In the genomic region with DNA sequence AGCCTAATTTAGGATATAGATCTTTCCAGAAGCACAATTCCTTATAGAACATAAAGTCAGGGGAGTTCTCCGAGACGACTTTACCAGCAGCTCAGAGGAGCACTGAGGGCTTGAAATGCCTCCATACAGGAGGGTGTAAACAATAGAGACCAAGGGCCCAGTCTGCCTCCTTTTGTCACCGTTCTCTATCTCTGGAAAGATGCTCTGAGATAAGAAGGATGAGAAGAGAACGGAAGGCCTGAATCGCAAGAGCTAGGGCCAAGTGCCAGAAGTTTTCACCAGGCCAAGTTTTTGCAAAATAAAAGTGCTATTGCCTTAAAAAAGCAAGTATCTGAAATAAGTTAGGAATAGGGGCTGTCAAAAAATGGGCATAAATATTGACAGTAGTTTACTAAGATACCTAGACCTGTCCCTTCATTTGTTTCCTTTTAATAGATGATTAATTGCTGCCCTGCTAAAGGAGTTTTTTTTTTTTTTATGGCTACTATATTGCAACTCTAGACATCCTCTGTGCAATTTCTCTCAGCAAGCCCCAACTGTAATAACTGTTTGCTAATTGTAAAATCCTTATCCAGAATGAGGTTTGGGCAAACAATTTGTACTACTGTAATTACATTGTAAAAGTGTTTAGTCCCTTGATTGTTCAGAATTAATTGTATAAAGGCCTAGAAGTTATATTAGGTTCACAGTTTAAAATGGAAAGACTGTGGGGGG, we compare ENCODE assay signal across 20 cellular contexts. TPM values are rescaled to one million over a fixed set of nuclear protein-coding genes. Genes with fewer than 3 reads are reported as not detected.
DNase-seq lines count a peak whose midpoint lies in the region; ATAC-seq and TF ChIP-seq lines count a peak whose summit lies in the region.
"Had no signal": no experiment of that assay in that cellular context is flagged by ENCODE, and none has a peak within 500 bp of the region (broad histone marks: within the 10 kb centered on the region; RNA-seq: fewer than 3 reads in every experiment).

No MANE protein-coding gene starts in this region.

- no peak overlapping the region for H3K27ac ChIP-seq in HEK293 (ENCODE audit: extremely low read depth, low read depth, low read length)
- peak overlapping the region; percentile 82 for H3K27ac ChIP-seq in mesodermal cell (ENCODE audit: low read depth, low read length, severe bottlenecking)
- peak overlapping the region; percentile 93 to 99 (median 98) for H3K27ac ChIP-seq in sigmoid colon
- H3K27ac ChIP-seq in upper lobe of right lung, result no peak overlapping the region

- H3K36me3 ChIP-seq in HEK293 (ENCODE audit: control insufficient read depth in 2 of 2, insufficient read depth in 1 of 2, low read length in 2 of 2), result no peaks in the 10 kb centered on the region
- H3K36me3 ChIP-seq in mesodermal cell (ENCODE audit: control insufficient read depth, insufficient read depth, low read length), result no peaks in the 10 kb centered on the region
- H3K36me3 ChIP-seq in sigmoid colon, result no peaks in the 10 kb centered on the region
- no peaks in the 10 kb centered on the region for H3K36me3 ChIP-seq in upper lobe of right lung

- TF ChIP-seq EP300 in sigmoid colon (IDR thresholded peaks at IDR 0.05), result no peak

- H3K27me3 ChIP-seq in sigmoid colon (peaks cover 0 to 3% (median 0%) of the 10 kb centered on the region in 3 donors), upper lobe of right lung (peaks cover 27% of the 10 kb centered on the region)

- no peak for ATAC-seq in upper lobe of right lung

- DNase-seq in SK-N-DZ (ENCODE audit: low spot score) (peak; percentile 11), sigmoid colon (peak; percentile 67), AG20443 (ENCODE audit: low spot score) (no peak), upper lobe of right lung (no peak), HuH-7 (ENCODE audit: low spot score) (no peak), NCI-H2196 (lab: John Stamatoyannopoulos, UW; ENCODE audit: unreplicated experiment) (no peak)
- DNase-seq: activated CD4-positive, alpha-beta T cell treated with anti-CD3 and anti-CD28 coated beads, Interleukin-2, amount 50 U/mL, for 4 hours; activated naive CD4-positive, alpha-beta T cell treated with anti-CD3 and anti-CD28 coated beads for 36 hours; activated T-cell treated with anti-CD3 and anti-CD28 coated beads for 4 hours; aorta; Calu3; hippocampal formation; NCI-H1436 treated with DMSO at 0.1 percent for 48 hours; NCI-H226; occipital lobe; stimulated activated CD4-positive, alpha-beta T cell treated with anti-CD3 and anti-CD28 coated beads, Interleukin-4, amount 100 ng/mL, for 24 hours; substantia nigra; T-helper 1 cell had no signal

- intact Hi-C loops in sigmoid colon (cut with DNase I), result loop anchor here (5.0 to 10.0 kb wide), 8 partner anchors 421 to 1411 kb away; a partner anchor contains a TSS
- intact Hi-C loops in upper lobe of right lung (cut with DNase I), result no loop called here

- CTCF ChIA-PET in HEK293 (lab: Yijun Ruan, JAX), result interaction anchor here (0.6 to 1.2 kb wide), 4 partner anchors 70 to 791 kb away, joined by 3 to 4 read pairs (median 3); no protein-coding TSS in a partner anchor

- WGBS in mesodermal cell (ENCODE audit: insufficient coverage in 2 of 2), 2 experiments, result 0 to 11% methylated on average over 3 to 5 of the region's 5 CpGs
- 25 to 59% methylated on average over 5 of the region's 5 CpGs for WGBS in sigmoid colon, 2 donors

- TF ChIP-seq CTCF in HEK293 (tag by site-specific recombination; IDR thresholded peaks at IDR 0.05), result no peak
- TF ChIP-seq CTCF in sigmoid colon (IDR thresholded peaks at IDR 0.05), result no peak
- TF ChIP-seq CTCF in upper lobe of right lung (IDR thresholded peaks at IDR 0.05), result no peak

- no peak for TF ChIP-seq POLR2A in sigmoid colon (IDR thresholded peaks at IDR 0.05)

- no peaks in the 10 kb centered on the region for H3K9me3 ChIP-seq in HEK293 (ENCODE audit: control insufficient read depth, insufficient read depth, low read depth, low read length)
- no peaks in the 10 kb centered on the region for H3K9me3 ChIP-seq in mesodermal cell (ENCODE audit: control insufficient read depth, low read length)
- no peaks in the 10 kb centered on the region for H3K9me3 ChIP-seq in sigmoid colon
- H3K9me3 ChIP-seq in upper lobe of right lung, result no peaks in the 10 kb centered on the region

- H3K4me3 ChIP-seq in HEK293 (ENCODE audit: low read depth, low read length), result no peak overlapping the region
- H3K4me3 ChIP-seq in mesodermal cell (ENCODE audit: extremely low read depth, insufficient read depth, low read length, poor library complexity, severe bottlenecking), result no peak overlapping the region
- peak overlapping the region in 3 of 4 donors; percentile 4 to 87 (median 84) for H3K4me3 ChIP-seq in sigmoid colon
- no peak overlapping the region for H3K4me3 ChIP-seq in upper lobe of right lung

- H3K4me1 ChIP-seq in HEK293 (ENCODE audit: control insufficient read depth, insufficient read depth, low read length) (peaks cover 12% of the 10 kb centered on the region; the same call in 1 of the 2 replicates), mesodermal cell (ENCODE audit: control insufficient read depth, insufficient read depth, low read length, poor library complexity, severe bottlenecking) (peaks cover 22% of the 10 kb centered on the region), sigmoid colon (peaks cover 0 to 47% (median 34%) of the 10 kb centered on the region in 4 donors), upper lobe of right lung (peaks cover 4% of the 10 kb centered on the region)

- POLR2A ChIA-PET in HEK293 (lab: Yijun Ruan, JAX), result no interaction called here

TF ChIP-seq in HEK293, 187 proteins besides CTCF, POLR2A, EP300 and RAD21 (continues in another document):
- no peak for TF ChIP-seq ZNF416 (tag by site-specific recombination; IDR thresholded peaks at IDR 0.05)
- TF ChIP-seq, protein P1, sequence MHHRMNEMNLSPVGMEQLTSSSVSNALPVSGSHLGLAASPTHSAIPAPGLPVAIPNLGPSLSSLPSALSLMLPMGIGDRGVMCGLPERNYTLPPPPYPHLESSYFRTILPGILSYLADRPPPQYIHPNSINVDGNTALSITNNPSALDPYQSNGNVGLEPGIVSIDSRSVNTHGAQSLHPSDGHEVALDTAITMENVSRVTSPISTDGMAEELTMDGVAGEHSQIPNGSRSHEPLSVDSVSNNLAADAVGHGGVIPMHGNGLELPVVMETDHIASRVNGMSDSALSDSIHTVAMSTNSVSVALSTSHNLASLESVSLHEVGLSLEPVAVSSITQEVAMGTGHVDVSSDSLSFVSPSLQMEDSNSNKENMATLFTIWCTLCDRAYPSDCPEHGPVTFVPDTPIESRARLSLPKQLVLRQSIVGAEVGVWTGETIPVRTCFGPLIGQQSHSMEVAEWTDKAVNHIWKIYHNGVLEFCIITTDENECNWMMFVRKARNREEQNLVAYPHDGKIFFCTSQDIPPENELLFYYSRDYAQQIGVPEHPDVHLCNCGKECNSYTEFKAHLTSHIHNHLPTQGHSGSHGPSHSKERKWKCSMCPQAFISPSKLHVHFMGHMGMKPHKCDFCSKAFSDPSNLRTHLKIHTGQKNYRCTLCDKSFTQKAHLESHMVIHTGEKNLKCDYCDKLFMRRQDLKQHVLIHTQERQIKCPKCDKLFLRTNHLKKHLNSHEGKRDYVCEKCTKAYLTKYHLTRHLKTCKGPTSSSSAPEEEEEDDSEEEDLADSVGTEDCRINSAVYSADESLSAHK (tag by site-specific recombination; IDR thresholded peaks at IDR 0.05), result 0 out of 2 replicates have a peak, but pooled peaks have one; percentile 16
- no peak for TF ChIP-seq GLI2 (tag by site-specific recombination; IDR thresholded peaks at IDR 0.05; ENCODE audit: borderline replicate concordance, low read depth)
- no peak for TF ChIP-seq ZNF792 (tag by site-specific recombination; IDR thresholded peaks at IDR 0.05)
- peak; percentile 42; the same call in 1 of the 2 replicates for TF ChIP-seq FEZF1 (tag by site-specific recombination; IDR thresholded peaks at IDR 0.05)
- TF ChIP-seq KLF9 (tag by site-specific recombination; IDR thresholded peaks at IDR 0.05; ENCODE audit: low read depth), result no peak
- TF ChIP-seq ZNF292 (tag by site-specific recombination; IDR thresholded peaks at IDR 0.05; ENCODE audit: borderline replicate concordance, low read depth), result no peak
- TF ChIP-seq ZNF114 (tag by site-specific recombination; IDR thresholded peaks at IDR 0.05), result no peak
- TF ChIP-seq, protein P2, sequence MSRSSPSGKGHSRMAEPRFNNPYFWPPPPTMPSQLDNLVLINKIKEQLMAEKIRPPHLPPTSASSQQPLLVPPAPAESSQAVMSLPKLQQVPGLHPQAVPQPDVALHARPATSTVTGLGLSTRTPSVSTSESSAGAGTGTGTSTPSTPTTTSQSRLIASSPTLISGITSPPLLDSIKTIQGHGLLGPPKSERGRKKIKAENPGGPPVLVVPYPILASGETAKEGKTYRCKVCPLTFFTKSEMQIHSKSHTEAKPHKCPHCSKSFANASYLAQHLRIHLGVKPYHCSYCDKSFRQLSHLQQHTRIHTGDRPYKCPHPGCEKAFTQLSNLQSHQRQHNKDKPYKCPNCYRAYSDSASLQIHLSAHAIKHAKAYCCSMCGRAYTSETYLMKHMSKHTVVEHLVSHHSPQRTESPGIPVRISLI (tag by site-specific recombination; IDR thresholded peaks at IDR 0.05), result peak; percentile 77; the same call in 1 of the 2 replicates
- TF ChIP-seq, protein P3, sequence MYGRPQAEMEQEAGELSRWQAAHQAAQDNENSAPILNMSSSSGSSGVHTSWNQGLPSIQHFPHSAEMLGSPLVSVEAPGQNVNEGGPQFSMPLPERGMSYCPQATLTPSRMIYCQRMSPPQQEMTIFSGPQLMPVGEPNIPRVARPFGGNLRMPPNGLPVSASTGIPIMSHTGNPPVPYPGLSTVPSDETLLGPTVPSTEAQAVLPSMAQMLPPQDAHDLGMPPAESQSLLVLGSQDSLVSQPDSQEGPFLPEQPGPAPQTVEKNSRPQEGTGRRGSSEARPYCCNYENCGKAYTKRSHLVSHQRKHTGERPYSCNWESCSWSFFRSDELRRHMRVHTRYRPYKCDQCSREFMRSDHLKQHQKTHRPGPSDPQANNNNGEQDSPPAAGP (tag by site-specific recombination; IDR thresholded peaks at IDR 0.05), result no peak
- TF ChIP-seq ZXDB (tag by site-specific recombination; IDR thresholded peaks at IDR 0.05), result no peak
- TF ChIP-seq ZBTB1 (tag by site-specific recombination; IDR thresholded peaks at IDR 0.05), result 0 out of 2 replicates have a peak, but pooled peaks have one; percentile 20
- no peak for TF ChIP-seq ZFP37 (tag by site-specific recombination; IDR thresholded peaks at IDR 0.05)
- no peak for TF ChIP-seq BCL11B (tag by site-specific recombination; IDR thresholded peaks at IDR 0.05; ENCODE audit: low read depth)
- TF ChIP-seq ZBTB48 (tag by site-specific recombination; IDR thresholded peaks at IDR 0.05), result no peak
- TF ChIP-seq ZNF626 (tag by site-specific recombination; IDR thresholded peaks at IDR 0.05), result no peak

RNA-seq across cellular contexts. Expression of a gene that starts 3.9 kb away (rescaled TPM):
- 64.0 and 65.2 TPM in 2 replicates for polyA plus RNA-seq in SK-N-DZ (2014; cell fraction: cytosol; rRNA removed)
- polyA plus RNA-seq in SK-N-DZ (2014; cell fraction: nucleus; rRNA removed), result 93.6 and 97.2 TPM in 2 replicates
- polyA plus RNA-seq in mesodermal cell (2013, experiment 1 of 2), result 51.6 TPM
- polyA plus RNA-seq in mesodermal cell (2013, experiment 2 of 2), result 43.1 TPM
- total RNA-seq in sigmoid colon, result 100 to 1,000 TPM; 108 to 144 (median 128) TPM
- 10 to 100 TPM in 1 of 3 donors, 1 to 10 TPM in 2; 2.8 to 14.2 (median 7.8) TPM for polyA plus RNA-seq in sigmoid colon
- total RNA-seq in upper lobe of right lung, result 48.0 TPM
- total RNA-seq: activated naive CD4-positive, alpha-beta T cell treated with anti-CD3 and anti-CD28 coated beads for 36 hours had no signal

Comparison
In these comparisons a context has a peak if more than half of its experiments do, and no peak if none do; other contexts are left out.
1. H3K27ac ChIP-seq: peak in mesodermal cell (single experiment) and sigmoid colon (4 of 4); none in HEK293 (single experiment) and upper lobe of right lung (single experiment).
2. H3K4me3 ChIP-seq: peak in sigmoid colon (3 of 4); none in HEK293 (single experiment), mesodermal cell (single experiment) and upper lobe of right lung (single experiment).
3. DNase-seq: peak in SK-N-DZ (single experiment) and sigmoid colon (single experiment); none in AG20443 (single experiment), upper lobe of right lung (single experiment), HuH-7 (single experiment) and NCI-H2196 (single experiment).